Comparison of ENCODE assay signal across 8 cellular contexts in the genomic region with DNA sequence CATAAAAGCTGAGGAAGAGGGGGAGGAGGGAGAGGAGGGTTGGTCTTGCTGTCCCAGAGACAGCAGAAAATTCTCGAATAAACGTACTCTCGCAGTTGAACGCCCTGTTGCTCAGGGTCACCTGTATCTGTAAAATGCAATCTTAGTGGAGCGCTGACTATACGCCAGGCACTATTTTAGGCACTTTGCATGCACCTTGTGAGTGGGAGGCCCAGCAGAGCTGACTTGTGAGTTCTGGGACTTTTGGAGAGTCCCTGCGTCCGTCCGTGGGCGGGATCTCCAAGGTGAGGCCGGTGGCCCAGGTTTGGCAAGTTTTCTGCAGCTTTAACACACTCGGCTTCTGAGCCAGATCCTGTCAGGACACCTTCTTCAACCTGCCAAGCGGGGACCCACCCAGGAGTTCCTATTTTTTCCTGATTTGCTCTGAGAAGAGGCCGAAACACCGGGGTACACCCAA. TPM values are rescaled to one million over a fixed set of nuclear protein-coding genes. Genes with fewer than 3 reads are reported as not detected.
DNase-seq lines count a peak whose midpoint lies in the region; ATAC-seq and TF ChIP-seq lines count a peak whose summit lies in the region.

No MANE protein-coding gene starts in this region.

- no peak overlapping the region for H3K27ac Mint-ChIP-seq in glutamatergic neuron (ENCODE audit: unreplicated experiment)

- H3K9me3 Mint-ChIP-seq in glutamatergic neuron (ENCODE audit: unreplicated experiment): no peaks in the 10 kb centered on the region

- peak overlapping the region; percentile 51 for H3K4me3 ChIP-seq in skeletal muscle cell (ENCODE audit: low read depth, low read length)

- H3K27me3 Mint-ChIP-seq in glutamatergic neuron (ENCODE audit: unreplicated experiment): peaks cover 8% of the 10 kb centered on the region

- DNase-seq in activated CD8-positive, alpha-beta memory T cell treated with anti-CD3 and anti-CD28 coated beads, Interleukin-2, amount 50 U/mL, for 4 hours: peak; percentile 37
- DNase-seq in glutamatergic neuron (no peak), skeletal muscle cell (ENCODE audit: low read depth) (no peak), RKO (ENCODE audit: low spot score) (no peak), AG08396 (ENCODE audit: low spot score) (no peak), glomerular visceral epithelial cell (ENCODE audit: extremely low spot score) (no peak)

- H3K36me3 Mint-ChIP-seq in glutamatergic neuron (ENCODE audit: unreplicated experiment): no peaks in the 10 kb centered on the region

- H3K4me1 Mint-ChIP-seq in glutamatergic neuron (ENCODE audit: low read depth, unreplicated experiment): no peaks in the 10 kb centered on the region

- ATAC-seq in GM18520 (IDR thresholded peaks at IDR 0.05; ENCODE audit: unreplicated experiment): peak; percentile 22
- ATAC-seq in HG03039 (IDR thresholded peaks at IDR 0.05; ENCODE audit: unreplicated experiment): peak; percentile 24

- H3K4me3 Mint-ChIP-seq in glutamatergic neuron (ENCODE audit: unreplicated experiment): peak overlapping the region; percentile 76

- TF ChIP-seq CTCF in glutamatergic neuron (IDR thresholded peaks at IDR 0.05; ENCODE audit: partially characterized antibody, unreplicated experiment): no peak

RNA-seq across cellular contexts. Expression of a gene that starts 32.5 kb away (rescaled TPM):
- total RNA-seq in glutamatergic neuron (ENCODE audit: unreplicated experiment): not detected
